In the genomic region with DNA sequence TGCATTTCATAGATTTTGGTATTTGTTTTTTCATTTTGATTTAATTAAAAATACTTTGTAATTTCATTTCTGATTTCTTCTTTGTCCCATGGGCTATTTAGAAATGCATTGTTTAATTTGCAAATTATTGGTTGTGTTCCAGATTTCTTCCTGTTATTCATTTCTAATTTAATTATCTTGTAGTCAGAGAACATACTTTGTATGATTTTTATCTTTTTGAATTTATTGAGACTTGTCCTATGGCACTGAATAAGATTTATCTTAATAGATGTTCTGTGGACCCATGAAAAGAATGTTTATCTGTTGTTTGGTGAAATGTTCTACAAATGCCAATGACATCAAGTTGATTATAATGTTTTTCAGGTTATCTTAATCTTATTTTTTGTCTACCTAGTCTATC, we compare ENCODE assay signal across 26 cellular contexts. TPM values are rescaled to one million over a fixed set of nuclear protein-coding genes. Genes with fewer than 3 reads are reported as not detected.
"Had no signal": no experiment of that assay in that cellular context is flagged by ENCODE, and none has a peak within 500 bp of the region (broad histone marks: within the 10 kb centered on the region; RNA-seq: fewer than 3 reads in every experiment).

No MANE protein-coding gene starts in this region.

- H3K27ac ChIP-seq: coronary artery, dorsolateral prefrontal cortex, esophagus muscularis mucosa, foreskin keratinocyte, gastrocnemius medialis, heart right ventricle, left lung, lower lobe of right lung had no signal

- DNase-seq: dermis blood vessel endothelial cell; dorsolateral prefrontal cortex; effector CD4-positive, alpha-beta T cell; effector memory CD4-positive, alpha-beta T cell; foreskin keratinocyte; gastrocnemius medialis; glutamatergic neuron; head of caudate nucleus; heart right ventricle; hippocampal formation; left cardiac atrium; left lung; left ventricle myocardium superior; lower lobe of right lung; mesenchymal stem cell; mucosa of descending colon; naive B cell had no signal

- H3K27me3 ChIP-seq: esophagus muscularis mucosa, foreskin keratinocyte, gastrocnemius medialis had no signal

- H3K4me3 ChIP-seq: coronary artery, dorsolateral prefrontal cortex, esophagus muscularis mucosa, gastrocnemius medialis, heart right ventricle, left lung, lower lobe of right lung, mucosa of descending colon had no signal

- H3K9me3 ChIP-seq: esophagus muscularis mucosa, gastrocnemius medialis, heart right ventricle, left lung, lower lobe of right lung, mucosa of descending colon had no signal

- H3K36me3 ChIP-seq: esophagus muscularis mucosa, gastrocnemius medialis, heart right ventricle, left lung, lower lobe of right lung had no signal

- H3K4me1 ChIP-seq: gastrocnemius medialis, left lung had no signal

- ATAC-seq: foreskin keratinocyte, gastrocnemius medialis, heart right ventricle, left cardiac atrium, left lung, left ventricle myocardium superior, lower lobe of right lung, mucosa of descending colon had no signal

- FAIRE-seq: colon, endothelial cell of umbilical vein, keratinocyte had no signal

RNA-seq across cellular contexts. Expression of a gene that starts 16.1 kb away (rescaled TPM):
- total RNA-seq: dermis blood vessel endothelial cell, endothelial cell of umbilical vein, fibroblast of villous mesenchyme, lung microvascular endothelial cell, myocyte had no signal
- polyA plus RNA-seq: endothelial cell of umbilical vein, fibroblast of lung had no signal
